In genomic region chr2:233565685-233566140, GRCh38 we compare ENCODE assay signal across 8 cellular contexts. TPM values are rescaled to one million over a fixed set of nuclear protein-coding genes. Genes with fewer than 3 reads are reported as not detected.
DNase-seq lines count a peak whose midpoint lies in the region; TF ChIP-seq lines count a peak whose summit lies in the region.

No MANE protein-coding gene starts in this region.

- H3K27ac ChIP-seq in MM.1S (ENCODE audit: low read length) = peak overlapping the region; percentile 52; the same call in 1 of the 2 replicates
- peak overlapping the region; percentile 66 for H3K27ac ChIP-seq in effector memory CD4-positive, alpha-beta T cell (ENCODE audit: insufficient read depth, low read length, poor library complexity, severe bottlenecking)

- peak overlapping the region; percentile 80 for H3K4me3 ChIP-seq in MM.1S (ENCODE audit: low read length)
- peak overlapping the region; percentile 71 for H3K4me3 ChIP-seq in effector memory CD4-positive, alpha-beta T cell (ENCODE audit: insufficient read depth, low read depth, low read length, poor library complexity, severe bottlenecking)

- peak overlapping the region; percentile 82 for H2AFZ ChIP-seq in MM.1S (ENCODE audit: low read length)

- no peak for DNase-seq in activated naive CD4-positive, alpha-beta T cell treated with anti-CD3 and anti-CD28 coated beads for 36 hours
- DNase-seq in activated naive CD4-positive, alpha-beta T cell treated with anti-CD3 and anti-CD28 coated beads, Interleukin-2, amount 50 U/mL, for 16 hours = no peak
- DNase-seq in MM.1S (peak; percentile 7), osteocyte (ENCODE audit: extremely low spot score, unreplicated experiment) (no peak), HPDE6-E6E7 (ENCODE audit: extremely low spot score) (no peak), DMS53 (lab: John Stamatoyannopoulos, UW) (no peak), SW 1271 (lab: John Stamatoyannopoulos, UW) (no peak)
- no peak for DNase-seq in effector memory CD4-positive, alpha-beta T cell

- no peak for TF ChIP-seq CTCF in MM.1S (IDR thresholded peaks at IDR 0.05; ENCODE audit: low read length)
- no peak for TF ChIP-seq CTCF in osteocyte (IDR thresholded peaks at IDR 0.05)

- no peaks in the 10 kb centered on the region for H3K9me3 ChIP-seq in MM.1S (replicated peaks; ENCODE audit: insufficient read depth, low read length)
- no peaks in the 10 kb centered on the region for H3K9me3 ChIP-seq in effector memory CD4-positive, alpha-beta T cell (ENCODE audit: control insufficient read depth, low read length)

- CTCF ChIA-PET in activated naive CD4-positive, alpha-beta T cell treated with anti-CD3 and anti-CD28 coated beads for 36 hours (lab: Charles Lee) = no interaction called here

- no peaks in the 10 kb centered on the region for H3K9me2 ChIP-seq in MM.1S (replicated peaks; ENCODE audit: insufficient read depth, low read length)

- no peaks in the 10 kb centered on the region for H4K20me1 ChIP-seq in MM.1S (ENCODE audit: insufficient read depth, low read length)

- intact Hi-C loops in activated naive CD4-positive, alpha-beta T cell treated with anti-CD3 and anti-CD28 coated beads for 36 hours (cut with micrococcal nuclease) = loop anchor here (1.0 to 10.0 kb wide), 5 partner anchors 148 to 501 kb away; partner anchors contain the start of genes DGKD, HJURP and INPP5D

- no peaks in the 10 kb centered on the region for H3K9me3 Mint-ChIP-seq in activated naive CD4-positive, alpha-beta T cell treated with anti-CD3 and anti-CD28 coated beads for 36 hours
- no peaks in the 10 kb centered on the region for H3K9me3 Mint-ChIP-seq in osteocyte (ENCODE audit: unreplicated experiment)

- H3F3A ChIP-seq in MM.1S (ENCODE audit: insufficient read depth, low read length) = no peaks in the 10 kb centered on the region

- H3K79me2 ChIP-seq in MM.1S (ENCODE audit: low read length) = no peaks in the 10 kb centered on the region

- H3K4me1 ChIP-seq in MM.1S (ENCODE audit: low read length) = no peaks in the 10 kb centered on the region
- H3K4me1 ChIP-seq in effector memory CD4-positive, alpha-beta T cell (ENCODE audit: control insufficient read depth, insufficient read depth, low read length, poor library complexity, severe bottlenecking) = no peaks in the 10 kb centered on the region

- H3K36me3 ChIP-seq in MM.1S (replicated peaks; ENCODE audit: insufficient read depth, low read length) = no peaks in the 10 kb centered on the region
- no peaks in the 10 kb centered on the region for H3K36me3 ChIP-seq in effector memory CD4-positive, alpha-beta T cell (ENCODE audit: control insufficient read depth, insufficient read depth, low read length)

- H3K4me1 Mint-ChIP-seq in activated naive CD4-positive, alpha-beta T cell treated with anti-CD3 and anti-CD28 coated beads for 36 hours (ENCODE audit: low read depth) = peaks cover 9% of the 10 kb centered on the region
- peaks cover 14% of the 10 kb centered on the region for H3K4me1 Mint-ChIP-seq in osteocyte (ENCODE audit: unreplicated experiment)

- H3K4me2 ChIP-seq in MM.1S (ENCODE audit: low read depth, low read length) = peak overlapping the region; percentile 35

- peak overlapping the region; percentile 92 for H3K27ac Mint-ChIP-seq in activated naive CD4-positive, alpha-beta T cell treated with anti-CD3 and anti-CD28 coated beads for 36 hours
- peak overlapping the region; percentile 100 for H3K27ac Mint-ChIP-seq in osteocyte (ENCODE audit: unreplicated experiment)

- no peaks in the 10 kb centered on the region for H3K27me3 Mint-ChIP-seq in activated naive CD4-positive, alpha-beta T cell treated with anti-CD3 and anti-CD28 coated beads for 36 hours (ENCODE audit: low read depth)
- peaks cover 9% of the 10 kb centered on the region for H3K27me3 Mint-ChIP-seq in osteocyte (ENCODE audit: unreplicated experiment)

- H3K9ac ChIP-seq in MM.1S (ENCODE audit: low read length) = peak overlapping the region; percentile 81; the same call in 1 of the 2 replicates

- peak overlapping the region; percentile 92 for H3K4me3 Mint-ChIP-seq in activated naive CD4-positive, alpha-beta T cell treated with anti-CD3 and anti-CD28 coated beads for 36 hours
- peak overlapping the region; percentile 99 for H3K4me3 Mint-ChIP-seq in osteocyte (ENCODE audit: unreplicated experiment)

- no peaks in the 10 kb centered on the region for H3K27me3 ChIP-seq in MM.1S (replicated peaks; ENCODE audit: insufficient read depth, low read length)
- H3K27me3 ChIP-seq in effector memory CD4-positive, alpha-beta T cell (replicated peaks; ENCODE audit: control insufficient read depth, insufficient read depth, low read length, poor library complexity, severe bottlenecking) = no peaks in the 10 kb centered on the region

- no peaks in the 10 kb centered on the region for H3K36me3 Mint-ChIP-seq in activated naive CD4-positive, alpha-beta T cell treated with anti-CD3 and anti-CD28 coated beads for 36 hours (ENCODE audit: low read depth)
- H3K36me3 Mint-ChIP-seq in osteocyte (ENCODE audit: unreplicated experiment) = peaks cover 5% of the 10 kb centered on the region

RNA-seq across cellular contexts. Expression of gene USP40, which starts 0.9 kb away (rescaled TPM):
- total RNA-seq in activated naive CD4-positive, alpha-beta T cell treated with anti-CD3 and anti-CD28 coated beads for 36 hours = 10 to 100 TPM; 15.3 to 17.5 TPM
- total RNA-seq in osteocyte = 36.4 and 40.6 TPM in 2 replicates

RNA-seq across cellular contexts. Expression of gene UGT1A8, which starts 51.7 kb away (rescaled TPM):
- total RNA-seq in activated naive CD4-positive, alpha-beta T cell treated with anti-CD3 and anti-CD28 coated beads for 36 hours = not detected
- not detected in 2 replicates for total RNA-seq in osteocyte
